In the genomic region with DNA sequence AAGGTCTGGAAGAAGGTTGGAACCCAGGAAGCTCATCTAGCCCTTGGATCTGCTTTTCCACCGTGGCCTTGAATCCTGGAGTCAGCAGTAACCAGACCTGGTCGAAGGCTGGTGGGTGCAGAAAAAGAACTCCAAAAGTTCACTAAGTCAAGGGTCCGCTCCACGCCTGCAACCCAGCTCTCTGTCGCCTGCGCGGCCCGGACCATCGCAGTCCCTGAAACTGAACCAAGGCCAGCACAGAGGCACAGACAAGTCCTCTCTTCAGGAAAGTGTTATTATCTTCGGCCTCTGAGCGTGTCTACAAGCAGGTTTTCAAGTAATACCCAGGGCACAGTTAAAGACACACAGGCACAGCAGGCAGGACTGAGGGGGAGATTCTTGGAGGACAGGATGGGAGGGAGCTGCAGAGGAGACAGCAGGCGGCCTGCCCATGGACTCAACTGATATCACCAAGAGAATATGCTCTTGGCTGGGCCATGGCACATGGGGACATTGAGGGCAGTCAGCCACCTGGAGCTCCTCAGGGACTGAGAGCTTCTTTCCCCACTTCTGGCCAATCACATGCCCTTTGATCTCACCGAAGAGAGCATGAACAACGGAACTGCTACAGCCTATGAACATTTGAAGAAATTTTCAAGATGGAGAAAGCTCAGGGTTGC, we compare ENCODE assay signal across 1 cellular context.
TF ChIP-seq lines count a peak whose summit lies in the region.

No MANE protein-coding gene starts in this region.

TF ChIP-seq in HepG2, 621 proteins besides CTCF, POLR2A, EP300 and RAD21:
- no peak for TF ChIP-seq FOXM1 (CRISPR knock-in tag; IDR thresholded peaks at IDR 0.05)
- TF ChIP-seq TCF7 (IDR thresholded peaks at IDR 0.05; ENCODE audit: low read depth) = peak; percentile 18; the same call in 1 of the 2 replicates
- TF ChIP-seq ATF3 (CRISPR knock-in tag; IDR thresholded peaks at IDR 0.05) = no peak
- no peak for TF ChIP-seq MIER3 (CRISPR knock-in tag; IDR thresholded peaks at IDR 0.05; ENCODE audit: borderline replicate concordance)
- TF ChIP-seq ZNF367 (CRISPR knock-in tag; IDR thresholded peaks at IDR 0.05; ENCODE audit: borderline replicate concordance) = no peak
- TF ChIP-seq SALL2 (CRISPR knock-in tag; IDR thresholded peaks at IDR 0.05) = no peak
- no peak for TF ChIP-seq ZNF510 (CRISPR knock-in tag; IDR thresholded peaks at IDR 0.05; ENCODE audit: low read depth)
TF ChIP-seq in HepG2: peak in this region for 1.
